38 cellular contexts compared by ENCODE assay signal in genomic region chr9:22625540-22625939, GRCh38.
"Had no signal": no experiment of that assay in that cellular context is flagged by ENCODE, and none has a peak within 500 bp of the region (broad histone marks: within the 10 kb centered on the region; RNA-seq: fewer than 3 reads in every experiment).

No MANE protein-coding gene starts in this region.

- H3K27ac Mint-ChIP-seq: activated naive CD4-positive, alpha-beta T cell treated with anti-CD3 and anti-CD28 coated beads for 36 hours; activated naive CD4-positive, alpha-beta T cell treated with anti-CD3 and anti-CD28 coated beads, Interleukin-2, amount 10 ng/mL, durations not matched to agents 7 days and 5 days; activated naive CD4-positive, alpha-beta T cell treated with anti-CD3 and anti-CD28 coated beads, Interleukin-2, amount 50 U/mL, for 24 hours; activated naive CD8-positive, alpha-beta T cell; activated naive CD8-positive, alpha-beta T cell treated with anti-CD3 and anti-CD28 coated beads for 36 hours; activated naive CD8-positive, alpha-beta T cell treated with anti-CD3 and anti-CD28 coated beads, Interleukin-2, amount 10 ng/mL, durations not matched to agents 7 days and 5 days; activated naive CD8-positive, alpha-beta T cell treated with anti-CD3 and anti-CD28 coated beads, Interleukin-2, amount 50 U/mL, for 24 hours; activated T-cell treated with anti-CD3 and anti-CD28 coated beads, Interleukin-2, amount 50 U/mL, for 24 hours; activated T-cell treated with anti-CD3 and anti-CD28 coated beads, Interleukin-2, amount 50 U/mL, for 72 hours; activated T-helper 1 cell treated with anti-CD3 and anti-CD28 coated beads, Interleukin-12 subunit alpha, Interleukin-12 subunit beta, Interleukin-2, Interleukin-4 antibody, amounts not matched to agents 30 ng/mL and 10 ng/mL and 1 ng/mL, durations not matched to agents 14 hours and 24 hours and 36 hours; activated T-helper 17 cell treated with anti-CD3 and anti-CD28 coated beads, Interleukin-2, amount 50 U/mL, for 72 hours; activated T-helper 2 cell treated with anti-CD3 and anti-CD28 coated beads, Interferon-gamma antibody, Interleukin-2, Interleukin-4, amounts not matched to agents 10 μg/mL and 5 μg/mL and 100 μg/mL, durations not matched to agents 14 hours and 24 hours and 36 hours; brain had no signal

- H3K36me3 ChIP-seq: adrenal gland, ascending aorta, brain microvascular endothelial cell, breast epithelium, cardiac muscle cell had no signal

- H3K4me1 ChIP-seq: adrenal gland, ascending aorta, body of pancreas, breast epithelium had no signal

- ATAC-seq: activated naive CD8-positive, alpha-beta T cell treated with anti-CD3 and anti-CD28 coated beads, Interleukin-2, amount 50 U/mL, for 24 hours; activated T-cell treated with anti-CD3 and anti-CD28 coated beads, Interleukin-2, amount 50 U/mL, for 4 hours; activated T-cell treated with anti-CD3 and anti-CD28 coated beads, Interleukin-2, amount 50 U/mL, for 72 hours; activated T-helper 17 cell treated with anti-CD3 and anti-CD28 coated beads, Interleukin-2, amount 50 U/mL, for 72 hours; body of pancreas had no signal

- H3K9me3 ChIP-seq: ascending aorta, body of pancreas, breast epithelium had no signal

- DNase-seq: activated effector memory CD4-positive, alpha-beta T cell treated with anti-CD3 and anti-CD28 coated beads, Interleukin-2, amount 50 U/mL, for 16 hours; activated effector memory CD4-positive, alpha-beta T cell treated with Interleukin-2 at 50 U/mL for 16 hours; activated gamma-delta T cell; activated gamma-delta T cell treated with Interleukin-2 at 50 U/mL for 16 hours; activated naive CD4-positive, alpha-beta T cell; activated naive CD4-positive, alpha-beta T cell treated with anti-CD3 and anti-CD28 coated beads for 36 hours; activated naive CD4-positive, alpha-beta T cell treated with anti-CD3 and anti-CD28 coated beads, Interleukin-2, amount 10 ng/mL, durations not matched to agents 7 days and 5 days; activated naive CD4-positive, alpha-beta T cell treated with anti-CD3 and anti-CD28 coated beads, Interleukin-2, amount 50 U/mL, for 16 hours; activated naive CD4-positive, alpha-beta T cell treated with Interleukin-2 at 50 U/mL for 16 hours; activated naive CD8-positive, alpha-beta T cell treated with anti-CD3 and anti-CD28 coated beads for 36 hours; activated naive CD8-positive, alpha-beta T cell treated with anti-CD3 and anti-CD28 coated beads, Interleukin-2, amount 10 ng/mL, durations not matched to agents 7 days and 5 days; activated naive CD8-positive, alpha-beta T cell treated with anti-CD3 and anti-CD28 coated beads, Interleukin-2, amount 50 U/mL, for 24 hours; activated T-cell treated with anti-CD3 and anti-CD28 coated beads, Interleukin-2, amount 50 U/mL, for 1 hour; activated T-cell treated with anti-CD3 and anti-CD28 coated beads, Interleukin-2, amount 50 U/mL, for 24 hours; activated T-cell treated with anti-CD3 and anti-CD28 coated beads, Interleukin-2, amount 50 U/mL, for 4 hours; activated T-cell treated with anti-CD3 and anti-CD28 coated beads, Interleukin-2, amount 50 U/mL, for 48 hours; activated T-cell treated with anti-CD3 and anti-CD28 coated beads, Interleukin-2, amount 50 U/mL, for 72 hours; adrenal gland; amniotic stem cell; amygdala; anterior cingulate cortex; aorta; body of pancreas; brain microvascular endothelial cell; caudate nucleus; central memory CD4-positive, alpha-beta T cell; cerebellar nuclear complex had no signal

- FAIRE-seq: astrocyte, bronchial epithelial cell had no signal

- H3K27me3 ChIP-seq: adrenal gland, ascending aorta, body of pancreas, brain microvascular endothelial cell, breast epithelium, cardiac muscle cell had no signal

- H3K4me3 ChIP-seq: adrenal gland, ascending aorta, body of pancreas, breast epithelium, cardiac muscle cell had no signal

- H3K27ac ChIP-seq: adrenal gland, ascending aorta, body of pancreas, brain microvascular endothelial cell, breast epithelium, cardiac muscle cell had no signal

- H3K36me3 Mint-ChIP-seq: activated naive CD4-positive, alpha-beta T cell treated with anti-CD3 and anti-CD28 coated beads, Interleukin-2, amount 10 ng/mL, durations not matched to agents 7 days and 5 days; activated naive CD4-positive, alpha-beta T cell treated with anti-CD3 and anti-CD28 coated beads, Interleukin-2, amount 50 U/mL, for 24 hours; activated naive CD8-positive, alpha-beta T cell; activated naive CD8-positive, alpha-beta T cell treated with anti-CD3 and anti-CD28 coated beads for 36 hours; activated naive CD8-positive, alpha-beta T cell treated with anti-CD3 and anti-CD28 coated beads, Interleukin-2, amount 10 ng/mL, durations not matched to agents 7 days and 5 days; brain had no signal
